Comparison of ENCODE assay signal across 34 cellular contexts in genomic region chr11:122002047-122002446, GRCh38.
"Had no signal": no experiment of that assay in that cellular context is flagged by ENCODE, and none has a peak within 500 bp of the region (broad histone marks: within the 10 kb centered on the region; RNA-seq: fewer than 3 reads in every experiment).

No MANE protein-coding gene starts in this region.

- H3K36me3 ChIP-seq: MG63 had no signal

- H3K9me3 ChIP-seq: MG63 had no signal

- H3K9ac ChIP-seq: KMS-11 had no signal

- H3K27ac ChIP-seq: KMS-11 had no signal

- DNase-seq: Karpas-422, Kasumi-1, MG63, MM.1S, MV-4-11, NCI-H1048, NCI-H1092, NCI-H1092 treated with DMSO at 0.1 percent for 48 hours, NCI-H1105, NCI-H1105 treated with DMSO at 0.1 percent for 48 hours, NCI-H1417, NCI-H1417 treated with DMSO at 0.1 percent for 48 hours, NCI-H1436, NCI-H1436 treated with DMSO at 0.1 percent for 48 hours, NCI-H146, NCI-H1694, NCI-H1694 treated with DMSO at 0.1 percent for 48 hours, NCI-H187, NCI-H187 treated with DMSO at 0.1 percent for 48 hours, NCI-H1930, NCI-H2029, NCI-H2029 treated with DMSO at 0.1 percent for 48 hours, NCI-H2081, NCI-H2081 treated with DMSO at 0.1 percent for 48 hours, NCI-H2107, NCI-H2171, NCI-H2171 treated with DMSO at 0.1 percent for 48 hours, NCI-H2227 treated with DMSO at 0.1 percent for 48 hours, NCI-H226, NCI-H345, NCI-H446, NCI-H446 treated with DMSO at 0.1 percent for 48 hours, NCI-H510A had no signal

- H3K27me3 ChIP-seq: MG63 had no signal

- H3K4me3 ChIP-seq: MG63 had no signal

- H3K4me2 ChIP-seq: KMS-11 had no signal
